8 cellular contexts compared by ENCODE assay signal in genomic region chr20:43459022-43459942, GRCh38. TPM values are rescaled to one million over a fixed set of nuclear protein-coding genes. Genes with fewer than 3 reads are reported as not detected.
DNase-seq lines count a peak whose midpoint lies in the region; ATAC-seq, FAIRE-seq and TF ChIP-seq lines count a peak whose summit lies in the region.

No MANE protein-coding gene starts in this region.

- BruUV-seq in A673 (replicated peaks; lab: Mats Ljungman, UMichigan) (TSS peak; percentile 43), HepG2 (replicated peaks; lab: Mats Ljungman, UMichigan) (TSS peak; percentile 47)

- POLR2A ChIA-PET in A673 (lab: Charles Lee; ENCODE audit: low non-redundant PET) (no interaction called here), HepG2 (lab: Yijun Ruan, JAX) (interaction anchor here (0.9 to 4.9 kb wide), 14 partner anchors 7 to 267 kb away, joined by 3 to 83 read pairs (median 9); partner anchors contain the start of genes IFT52 and SGK2)

- peak; percentile 39 to 60; a peak in 3 of 4 replicates for TF ChIP-seq POLR2A in HepG2 (IDR thresholded peaks at IDR 0.05; ENCODE audit: insufficient read depth in 1 of 2, low read depth in 2 of 2, low read length in 2 of 2)
- TF ChIP-seq POLR2A in thyroid gland (IDR thresholded peaks at IDR 0.05), result no peak

- ATAC-seq in HepG2, result no peak
- no peak for ATAC-seq in GM18858 (IDR thresholded peaks at IDR 0.05; ENCODE audit: unreplicated experiment)
- no peak for ATAC-seq in GM21390 (IDR thresholded peaks at IDR 0.05; ENCODE audit: unreplicated experiment)

- H4K20me1 ChIP-seq in HepG2 (ENCODE audit: insufficient read depth, low read length), result peaks cover 56% of the 10 kb centered on the region

- intact Hi-C loops in A673 (cut with micrococcal nuclease; ENCODE audit: unreplicated experiment) (no loop called here), HepG2 (cut with micrococcal nuclease; ENCODE audit: unreplicated experiment) (loop anchor here (5.0 kb wide), 2 partner anchors 48 to 98 kb away; partner anchors contain the start of genes L3MBTL1 and SGK2), thyroid gland (cut with DNase I) (loop anchor here (5.0 to 10.0 kb wide), 2 partner anchors 126 to 1508 kb away; partner anchors contain the start of gene STK4)

- TF ChIP-seq EP300 in HepG2 (IDR thresholded peaks at IDR 0.05; ENCODE audit: low read depth in 2 of 2, low read length in 2 of 2), result no peak
- TF ChIP-seq EP300 in HepG2 (CRISPR knock-in tag; IDR thresholded peaks at IDR 0.05; ENCODE audit: borderline replicate concordance), result peak; percentile 22; the same call in 1 of the 2 replicates

- H2AFZ ChIP-seq in HepG2 (ENCODE audit: low read length), result no peak overlapping the region

- H3K27ac ChIP-seq in A673 (ENCODE audit: low read depth, low read length, poor library complexity, severe bottlenecking) (peak overlapping the region; percentile 100), HUES48 (ENCODE audit: low read depth, low read length) (no peak overlapping the region), HepG2 (ENCODE audit: extremely low read length, insufficient read depth, low read length) (peak overlapping the region; percentile 97), thyroid gland (peak overlapping the region in 1 of 3 donors; percentile 100)

- H3K9me3 ChIP-seq in A673 (ENCODE audit: low read depth, low read length, poor library complexity, severe bottlenecking) (no peaks in the 10 kb centered on the region), HUES48 (ENCODE audit: control insufficient read depth, insufficient read depth, low read length) (no peaks in the 10 kb centered on the region), adipocyte (ENCODE audit: control insufficient read depth, low read length) (no peaks in the 10 kb centered on the region), HepG2 (ENCODE audit: low read length) (no peaks in the 10 kb centered on the region), thyroid gland (no peaks in the 10 kb centered on the region)

- H3K27me3 ChIP-seq in A673 (replicated peaks; ENCODE audit: insufficient read depth, low read depth, low read length, poor library complexity) (no peaks in the 10 kb centered on the region), HUES48 (ENCODE audit: control insufficient read depth, insufficient read depth, low read length) (no peaks in the 10 kb centered on the region), adipocyte (replicated peaks; ENCODE audit: control insufficient read depth, insufficient read depth, low read length) (peaks cover 3% of the 10 kb centered on the region), HepG2 (ENCODE audit: control insufficient read depth in 1 of 2, insufficient read depth in 2 of 2, low read length in 2 of 2) (peaks cover 0 to 2% of the 10 kb centered on the region in 2 experiments; a peak in 1 of 5 replicates), thyroid gland (no peaks in the 10 kb centered on the region)

- peak overlapping the region; percentile 99 for H3K4me2 ChIP-seq in HepG2 (ENCODE audit: low read depth, low read length)

- 0 out of 2 replicates have a peak, but pooled peaks have one; percentile 13 for TF ChIP-seq RAD21 in HepG2 (CRISPR knock-in tag; IDR thresholded peaks at IDR 0.05)

- H3K4me1 ChIP-seq in A673 (ENCODE audit: insufficient read depth, low read length, poor library complexity, severe bottlenecking) (peaks cover 8% of the 10 kb centered on the region), HUES48 (ENCODE audit: control insufficient read depth, insufficient read depth, low read length) (peaks cover 5% of the 10 kb centered on the region), adipocyte (ENCODE audit: control insufficient read depth, insufficient read depth, low read length) (peaks cover 27% of the 10 kb centered on the region), HepG2 (ENCODE audit: insufficient read depth, low read length) (peaks cover 56% of the 10 kb centered on the region), thyroid gland (peaks cover 14 to 18% of the 10 kb centered on the region in 2 donors)

- H3K9ac ChIP-seq in HUES48 (ENCODE audit: low read depth, low read length) (0 out of 2 replicates have a peak overlapping the region, but pooled peaks have one; percentile 25), adipocyte (ENCODE audit: low read length) (peak overlapping the region; percentile 100), HepG2 (ENCODE audit: insufficient read depth, low read depth, low read length) (peak overlapping the region; percentile 100)

- TF ChIP-seq CTCF in A673 (conservative IDR thresholded peaks at IDR 0.05; ENCODE audit: low read depth, low read length) (no peak), HepG2 (CRISPR knock-in tag; IDR thresholded peaks at IDR 0.05) (no peak), thyroid gland (IDR thresholded peaks at IDR 0.05) (no peak)

- H3K4me3 ChIP-seq in A673 (ENCODE audit: low read depth, low read length, poor library complexity, severe bottlenecking) (peak overlapping the region; percentile 89), HUES48 (ENCODE audit: low read depth, low read length) (peak overlapping the region; percentile 98), adipocyte (ENCODE audit: low read length) (peak overlapping the region; percentile 85), HepG2 (replicated peaks in 1 of 3; ENCODE audit: insufficient read depth in 1 of 3, low read depth in 2 of 3, low read length in 3 of 3) (peak overlapping the region; percentile 86 to 96 (median 90)), thyroid gland (replicated peaks in 1 of 3) (peak overlapping the region in 2 of 3 donors; percentile 98 to 99)

- FAIRE-seq in HepG2 (lab: Jason Lieb, UNC), result no peak

- CTCF ChIA-PET in A673 (lab: Charles Lee), result no interaction called here
- CTCF ChIA-PET in HepG2 (lab: Yijun Ruan, JAX; ENCODE audit: low intra/inter-chr PET ratio, low total read pairs), result no interaction called here

- DNase-seq in A673 (ENCODE audit: low spot score), result peak; percentile 42
- peak; percentile 50 for DNase-seq in adipocyte (ENCODE audit: low read depth)
- no peak for DNase-seq in HepG2 (ENCODE audit: low spot score)
- DNase-seq in thyroid gland, result no peak
- no peak for DNase-seq in NCI-H146 treated with DMSO at 0.1 percent for 48 hours (lab: John Stamatoyannopoulos, UW; ENCODE audit: unreplicated experiment)

- peaks cover 53% of the 10 kb centered on the region for H3K79me2 ChIP-seq in HepG2 (ENCODE audit: insufficient read depth, low read length)

- 79% methylated on average over 12 of the region's 12 CpGs for WGBS in HepG2 (ENCODE audit: low lambda C conversion rate)
- WGBS in thyroid gland, 2 donors, result 73 to 74% methylated on average over 12 of the region's 12 CpGs

- in situ Hi-C loops in HepG2 (cut with HindIII; ENCODE audit: extremely low pct_ligation_motif_present, low pct_unique_long_range_greater_than_20kb), result no loop called here

- H3K36me3 ChIP-seq in A673 (ENCODE audit: insufficient read depth, low read length, poor library complexity, severe bottlenecking) (peaks cover 56% of the 10 kb centered on the region), HUES48 (ENCODE audit: control insufficient read depth, insufficient read depth, low read length) (peaks cover 55% of the 10 kb centered on the region), adipocyte (ENCODE audit: control insufficient read depth, insufficient read depth, low read length, severe bottlenecking) (peaks cover 55% of the 10 kb centered on the region), HepG2 (replicated peaks in 1 of 2; ENCODE audit: control insufficient read depth in 1 of 2, insufficient read depth in 2 of 2, low read length in 2 of 2) (peaks cover 17 to 53% of the 10 kb centered on the region in 2 experiments), thyroid gland (peaks cover 39 to 42% of the 10 kb centered on the region in 2 donors)

RNA-seq across cellular contexts. Expression of gene SRSF6, which starts 1.6 kb away (rescaled TPM):
- 189 and 212 TPM in 2 replicates for total RNA-seq in A673 (2021)
- total RNA-seq in HepG2 (2016; rRNA removed; fragmentation: Illumina TruSeq; extraction: Trizol), result 184 and 194 TPM in 2 replicates
- total RNA-seq in HepG2 (2016; cell fraction: cytosol; rRNA removed; fragmentation: Illumina TruSeq; extraction: Trizol; ENCODE audit: low read depth), result 15.0 and 16.0 TPM in 2 replicates
- total RNA-seq in HepG2 (2016; cell fraction: insoluble cytoplasmic fraction; rRNA removed; fragmentation: Illumina TruSeq; extraction: Trizol), result 174 and 198 TPM in 2 replicates
- 47.5 and 54.5 TPM in 2 replicates for total RNA-seq in HepG2 (2016; cell fraction: membrane; rRNA removed; fragmentation: Illumina TruSeq; extraction: Trizol)
- total RNA-seq in HepG2 (2016; cell fraction: nucleus; rRNA removed; fragmentation: Illumina TruSeq; extraction: Trizol), result 244 and 253 TPM in 2 replicates
- 151 and 156 TPM in 2 replicates for polyA plus RNA-seq in HepG2 (2011; rRNA removed)
- 62.2 and 93.1 TPM in 2 replicates for polyA plus RNA-seq in HepG2 (2011; cell fraction: cytosol; rRNA removed)
- polyA plus RNA-seq in HepG2 (2011; cell fraction: nucleus; rRNA removed), result 386 and 421 TPM in 2 replicates
- 116 and 122 TPM in 2 replicates for polyA plus RNA-seq in HepG2 (2012)
- polyA plus RNA-seq in HepG2 (2016; cell fraction: cytosol; fragmentation: Illumina TruSeq; extraction: Trizol; ENCODE audit: low read depth), result 13.9 and 17.6 TPM in 2 replicates
- polyA plus RNA-seq in HepG2 (2016; cell fraction: insoluble cytoplasmic fraction; fragmentation: Illumina TruSeq; extraction: Trizol; ENCODE audit: low read depth), result 195 and 211 TPM in 2 replicates
- polyA plus RNA-seq in HepG2 (2016; cell fraction: membrane; fragmentation: Illumina TruSeq; extraction: Trizol; ENCODE audit: low read depth), result 30.9 and 36.1 TPM in 2 replicates
- polyA plus RNA-seq in HepG2 (2016; cell fraction: nucleus; fragmentation: Illumina TruSeq; extraction: Trizol; ENCODE audit: insufficient read depth, low read depth), result 597 and 599 TPM in 2 replicates
- 66.2 and 97.9 TPM in 2 replicates for polyA minus RNA-seq in HepG2 (2011; rRNA and poly(A)+ RNA removed; ENCODE audit: low replicate concordance)
- polyA minus RNA-seq in HepG2 (2011; cell fraction: cytosol; rRNA and poly(A)+ RNA removed), result 39.1 and 45.4 TPM in 2 replicates
- polyA minus RNA-seq in HepG2 (2011; cell fraction: nucleus; rRNA and poly(A)+ RNA removed), result 358 and 382 TPM in 2 replicates
- 100 to 1,000 TPM in 2 of 4 donors, 10 to 100 TPM in 2; 92.3 to 110 (median 97.2) TPM for total RNA-seq in thyroid gland

RNA-seq across cellular contexts. Expression of gene L3MBTL1, which starts 48.2 kb away (rescaled TPM):
- total RNA-seq in A673 (2021), result 8.1 and 9.6 TPM in 2 replicates
- 2.4 and 9.0 TPM in 2 replicates for total RNA-seq in HepG2 (2016; rRNA removed; fragmentation: Illumina TruSeq; extraction: Trizol)
- total RNA-seq in HepG2 (2016; cell fraction: cytosol; rRNA removed; fragmentation: Illumina TruSeq; extraction: Trizol; ENCODE audit: low read depth), result 2.7 and 2.9 TPM in 2 replicates
- total RNA-seq in HepG2 (2016; cell fraction: insoluble cytoplasmic fraction; rRNA removed; fragmentation: Illumina TruSeq; extraction: Trizol), result 1.7 and 8.3 TPM in 2 replicates
- 1.8 and 3.0 TPM in 2 replicates for total RNA-seq in HepG2 (2016; cell fraction: membrane; rRNA removed; fragmentation: Illumina TruSeq; extraction: Trizol)
- 19.0 and 22.4 TPM in 2 replicates for total RNA-seq in HepG2 (2016; cell fraction: nucleus; rRNA removed; fragmentation: Illumina TruSeq; extraction: Trizol)
- polyA plus RNA-seq in HepG2 (2011; rRNA removed), result 17.8 and 23.8 TPM in 2 replicates
- polyA plus RNA-seq in HepG2 (2011; cell fraction: cytosol; rRNA removed), result 2.3 and 3.0 TPM in 2 replicates
- polyA plus RNA-seq in HepG2 (2011; cell fraction: nucleus; rRNA removed), result 165 and 173 TPM in 2 replicates
- polyA plus RNA-seq in HepG2 (2012), result 11.7 and 15.2 TPM in 2 replicates
- 0.17 and 0.46 TPM in 2 replicates for polyA plus RNA-seq in HepG2 (2016; cell fraction: cytosol; fragmentation: Illumina TruSeq; extraction: Trizol; ENCODE audit: low read depth)
- 1.1 and 1.9 TPM in 2 replicates for polyA plus RNA-seq in HepG2 (2016; cell fraction: insoluble cytoplasmic fraction; fragmentation: Illumina TruSeq; extraction: Trizol; ENCODE audit: low read depth)
- 0.76 and 0.97 TPM in 2 replicates for polyA plus RNA-seq in HepG2 (2016; cell fraction: membrane; fragmentation: Illumina TruSeq; extraction: Trizol; ENCODE audit: low read depth)
- polyA plus RNA-seq in HepG2 (2016; cell fraction: nucleus; fragmentation: Illumina TruSeq; extraction: Trizol; ENCODE audit: insufficient read depth, low read depth), result 27.6 and 31.6 TPM in 2 replicates
- polyA minus RNA-seq in HepG2 (2011; rRNA and poly(A)+ RNA removed; ENCODE audit: low replicate concordance), result 21.5 and 30.3 TPM in 2 replicates
- polyA minus RNA-seq in HepG2 (2011; cell fraction: cytosol; rRNA and poly(A)+ RNA removed), result 2.5 TPM in 2 replicates
- polyA minus RNA-seq in HepG2 (2011; cell fraction: nucleus; rRNA and poly(A)+ RNA removed), result 70.9 and 90.3 TPM in 2 replicates
- 10 to 100 TPM; 12.5 to 45.3 (median 29.2) TPM for total RNA-seq in thyroid gland

Comparison
In these comparisons a context has a peak if more than half of its experiments do, and no peak if none do; other contexts are left out.
1. DNase-seq: peak in A673 (single experiment) and adipocyte (single experiment); none in HepG2 (single experiment), thyroid gland (0 of 2) and NCI-H146 treated with DMSO at 0.1 percent for 48 hours (single experiment).
2. H3K9ac ChIP-seq: peak in every context shown above with its lines; median percentile 100 in adipocyte; 100 in HepG2; 25 in HUES48.
3. POLR2A ChIP-seq: peak in HepG2 (2 of 2); none in thyroid gland (0 of 2).
4. Peak in every context shown above with its lines, with median percentiles within 50 percentile points of each other: H3K4me3 ChIP-seq.